In genomic region chr18:50917021-50917420, GRCh38 we compare ENCODE assay signal across 1 cellular context.
TF ChIP-seq lines count a peak whose summit lies in the region.

No MANE protein-coding gene starts in this region.

TF ChIP-seq in endothelial cell of umbilical vein, 7 proteins besides CTCF, POLR2A, EP300 and RAD21:
- no peak for TF ChIP-seq MAX (IDR thresholded peaks at IDR 0.05; ENCODE audit: insufficient read depth, insufficient read length)
- no peak for TF ChIP-seq GATA2 (IDR thresholded peaks at IDR 0.05; ENCODE audit: insufficient read depth, insufficient read length, low read depth, low read length)
- no peak for TF ChIP-seq POLR2AphosphoS5 (IDR thresholded peaks at IDR 0.05; ENCODE audit: insufficient read depth, low read depth, low read length)
- TF ChIP-seq JUN (IDR thresholded peaks at IDR 0.05; ENCODE audit: borderline replicate concordance, insufficient read depth, insufficient read length, low read depth) = no peak
- TF ChIP-seq MYC (IDR thresholded peaks at IDR 0.05; ENCODE audit: low read depth, low read length) = no peak
- TF ChIP-seq FOS (IDR thresholded peaks at IDR 0.05; ENCODE audit: borderline replicate concordance, insufficient read depth, low read length) = no peak
- TF ChIP-seq EZH2 (IDR thresholded peaks at IDR 0.05; ENCODE audit: borderline replicate concordance, low read depth, low read length, severe bottlenecking) = no peak
